9 cellular contexts compared by ENCODE assay signal in genomic region chr1:34418166-34418565, GRCh38.
"Had no signal": no experiment of that assay in that cellular context is flagged by ENCODE, and none has a peak within 500 bp of the region (broad histone marks: within the 10 kb centered on the region; RNA-seq: fewer than 3 reads in every experiment).

No MANE protein-coding gene starts in this region.

- DNase-seq: H9, HCEC 1CT, IMR-90, KG1 had no signal

- H3K4me2 ChIP-seq: GM23338 had no signal

- FAIRE-seq: H1, H54, HTR-8/SVneo, K562 had no signal

- H2AFZ ChIP-seq: GM23338 had no signal

- H3K4me3 ChIP-seq: GM23338, K562 had no signal

- ATAC-seq: GM23338, K562 had no signal
